ENCODE assay signal across 10 cellular contexts in genomic region chr11:100684101-100685065, GRCh38. TPM values are rescaled to one million over a fixed set of nuclear protein-coding genes. Genes with fewer than 3 reads are reported as not detected.
DNase-seq lines count a peak whose midpoint lies in the region; ATAC-seq and TF ChIP-seq lines count a peak whose summit lies in the region.
"Had no signal": no experiment of that assay in that cellular context is flagged by ENCODE, and none has a peak within 500 bp of the region (broad histone marks: within the 10 kb centered on the region; RNA-seq: fewer than 3 reads in every experiment).

No MANE protein-coding gene starts in this region.

- H3K4me1 Mint-ChIP-seq in activated CD8-positive, alpha-beta T cell treated with anti-CD3 and anti-CD28 coated beads for 36 hours (ENCODE audit: low read depth): peaks cover 29% of the 10 kb centered on the region
- peaks cover 41% of the 10 kb centered on the region for H3K4me1 Mint-ChIP-seq in activated CD8-positive, alpha-beta T cell treated with anti-CD3 and anti-CD28 coated beads, Interleukin-2, amount 10 ng/mL, durations not matched to agents 7 days and 5 days (ENCODE audit: low read depth)

- no peaks in the 10 kb centered on the region for H3K36me3 ChIP-seq in tibial artery

- H3K27me3 ChIP-seq in tibial artery: no peaks in the 10 kb centered on the region

- peaks cover 0 to 38% (median 7%) of the 10 kb centered on the region in 4 donors for H3K4me1 ChIP-seq in tibial artery

- no peak overlapping the region for H3K4me3 Mint-ChIP-seq in activated CD8-positive, alpha-beta T cell treated with anti-CD3 and anti-CD28 coated beads for 36 hours
- no peak overlapping the region for H3K4me3 Mint-ChIP-seq in activated CD8-positive, alpha-beta T cell treated with anti-CD3 and anti-CD28 coated beads, Interleukin-2, amount 10 ng/mL, durations not matched to agents 7 days and 5 days

- CTCF ChIA-PET in activated CD8-positive, alpha-beta T cell treated with anti-CD3 and anti-CD28 coated beads for 36 hours (lab: Charles Lee): no interaction called here
- CTCF ChIA-PET in activated CD8-positive, alpha-beta T cell treated with anti-CD3 and anti-CD28 coated beads, Interleukin-2, amount 10 ng/mL, durations not matched to agents 7 days and 5 days (lab: Charles Lee): no interaction called here

- H3K27ac Mint-ChIP-seq in activated CD8-positive, alpha-beta T cell treated with anti-CD3 and anti-CD28 coated beads for 36 hours: no peak overlapping the region
- no peak overlapping the region for H3K27ac Mint-ChIP-seq in activated CD8-positive, alpha-beta T cell treated with anti-CD3 and anti-CD28 coated beads, Interleukin-2, amount 10 ng/mL, durations not matched to agents 7 days and 5 days

- no peak for TF ChIP-seq CTCF in activated CD8-positive, alpha-beta T cell treated with anti-CD3 and anti-CD28 coated beads for 36 hours (IDR thresholded peaks at IDR 0.05)
- TF ChIP-seq CTCF in astrocyte of the spinal cord (IDR thresholded peaks at IDR 0.05; ENCODE audit: low read depth, low read length): no peak
- TF ChIP-seq CTCF in tibial artery (IDR thresholded peaks at IDR 0.05): no peak

- in situ Hi-C loops in astrocyte of the spinal cord (cut with HindIII; ENCODE audit: low sequenced_read_pairs): no loop called here

- peak overlapping the region; percentile 51 to 89 for H3K27ac ChIP-seq in tibial artery

- intact Hi-C loops in activated CD8-positive, alpha-beta T cell treated with anti-CD3 and anti-CD28 coated beads for 36 hours (cut with micrococcal nuclease): loop anchor here (10.0 kb wide), 2 partner anchors 170 to 240 kb away; no protein-coding TSS in a partner anchor
- intact Hi-C loops in tibial artery (cut with DNase I; ENCODE audit: low total_unique reads): loop anchor here (10.0 kb wide), 1 partner anchor 440 kb away; the partner anchor contains the start of gene PGR

- H3K9me3 ChIP-seq in tibial artery: no peaks in the 10 kb centered on the region

- ATAC-seq in activated CD8-positive, alpha-beta T cell treated with anti-CD3 and anti-CD28 coated beads for 36 hours: peak; percentile 40
- no peak for ATAC-seq in activated CD8-positive, alpha-beta T cell treated with anti-CD3 and anti-CD28 coated beads, Interleukin-2, amount 10 ng/mL, durations not matched to agents 7 days and 5 days
- peak; percentile 31 for ATAC-seq in HG03097 (IDR thresholded peaks at IDR 0.05; ENCODE audit: low FRiP score, unreplicated experiment)
- ATAC-seq: K562 had no signal

- POLR2A ChIA-PET in activated CD8-positive, alpha-beta T cell treated with anti-CD3 and anti-CD28 coated beads for 36 hours (lab: Charles Lee): interaction anchor here (1.6 kb wide), 1 partner anchor 10 kb away, joined by 4 read pairs; no protein-coding TSS in a partner anchor
- POLR2A ChIA-PET in activated CD8-positive, alpha-beta T cell treated with anti-CD3 and anti-CD28 coated beads, Interleukin-2, amount 10 ng/mL, durations not matched to agents 7 days and 5 days (lab: Charles Lee): no interaction called here

- H3K4me3 ChIP-seq in astrocyte of the spinal cord (ENCODE audit: low read depth, low read length) (no peak overlapping the region), tibial artery (no peak overlapping the region)
- H3K4me3 ChIP-seq: K562 had no signal

- no peaks in the 10 kb centered on the region for H3K9me3 Mint-ChIP-seq in activated CD8-positive, alpha-beta T cell treated with anti-CD3 and anti-CD28 coated beads for 36 hours
- H3K9me3 Mint-ChIP-seq in activated CD8-positive, alpha-beta T cell treated with anti-CD3 and anti-CD28 coated beads, Interleukin-2, amount 10 ng/mL, durations not matched to agents 7 days and 5 days (ENCODE audit: insufficient read depth): no peaks in the 10 kb centered on the region

- no peaks in the 10 kb centered on the region for H3K36me3 Mint-ChIP-seq in activated CD8-positive, alpha-beta T cell treated with anti-CD3 and anti-CD28 coated beads for 36 hours (ENCODE audit: low read depth)
- H3K36me3 Mint-ChIP-seq in activated CD8-positive, alpha-beta T cell treated with anti-CD3 and anti-CD28 coated beads, Interleukin-2, amount 10 ng/mL, durations not matched to agents 7 days and 5 days (ENCODE audit: low read depth): no peaks in the 10 kb centered on the region

- no peak for DNase-seq in activated CD8-positive, alpha-beta T cell treated with anti-CD3 and anti-CD28 coated beads for 36 hours
- no peak for DNase-seq in activated CD8-positive, alpha-beta T cell treated with anti-CD3 and anti-CD28 coated beads, Interleukin-2, amount 10 ng/mL, durations not matched to agents 7 days and 5 days
- DNase-seq in astrocyte of the spinal cord (ENCODE audit: low read depth, low spot score): peak; percentile 43
- DNase-seq in tibial artery: no peak
- DNase-seq in T1000 (lab: John Stamatoyannopoulos, UW): no peak
- DNase-seq in NCI-H1048 (lab: John Stamatoyannopoulos, UW): no peak
- no peak for DNase-seq in DMS 273 (lab: John Stamatoyannopoulos, UW; ENCODE audit: unreplicated experiment)
- DNase-seq: activated T-cell treated with anti-CD3 and anti-CD28 coated beads for 4 hours had no signal

- H3K27me3 Mint-ChIP-seq in activated CD8-positive, alpha-beta T cell treated with anti-CD3 and anti-CD28 coated beads for 36 hours: peaks cover 16% of the 10 kb centered on the region
- H3K27me3 Mint-ChIP-seq in activated CD8-positive, alpha-beta T cell treated with anti-CD3 and anti-CD28 coated beads, Interleukin-2, amount 10 ng/mL, durations not matched to agents 7 days and 5 days (ENCODE audit: low read depth): peaks cover 22% of the 10 kb centered on the region

RNA-seq across cellular contexts. Expression of gene ARHGAP42, which starts 2.7 kb away (rescaled TPM):
- total RNA-seq in activated CD8-positive, alpha-beta T cell treated with anti-CD3 and anti-CD28 coated beads for 36 hours: under 1 TPM; 0.20 to 0.41 TPM
- under 1 TPM; 0.50 to 0.92 TPM for total RNA-seq in activated CD8-positive, alpha-beta T cell treated with anti-CD3 and anti-CD28 coated beads, Interleukin-2, amount 10 ng/mL, durations not matched to agents 7 days and 5 days
